In genomic region chr19:17579523-17580244, GRCh38 we compare ENCODE assay signal across 9 cellular contexts. TPM values are rescaled to one million over a fixed set of nuclear protein-coding genes. Genes with fewer than 3 reads are reported as not detected.
DNase-seq lines count a peak whose midpoint lies in the region; ATAC-seq and TF ChIP-seq lines count a peak whose summit lies in the region.
"Had no signal": no experiment of that assay in that cellular context is flagged by ENCODE, and none has a peak within 500 bp of the region (broad histone marks: within the 10 kb centered on the region; RNA-seq: fewer than 3 reads in every experiment).

No MANE protein-coding gene starts in this region.

- H3K27ac ChIP-seq in OCI-LY1 (ENCODE audit: low read depth, low read length, poor library complexity, severe bottlenecking), result no peak overlapping the region
- no peak overlapping the region for H3K27ac ChIP-seq in brain microvascular endothelial cell
- H3K27ac ChIP-seq: epithelial cell of prostate had no signal

- no peaks in the 10 kb centered on the region for H3K79me2 ChIP-seq in OCI-LY1 (ENCODE audit: insufficient read depth, low read length)

- no peak for TF ChIP-seq CTCF in BE2C (IDR thresholded peaks at IDR 0.05; ENCODE audit: low read depth, low read length)
- no peak for TF ChIP-seq CTCF in OCI-LY1 (IDR thresholded peaks at IDR 0.05; ENCODE audit: low read length)
- TF ChIP-seq CTCF in brain microvascular endothelial cell (IDR thresholded peaks at IDR 0.05; ENCODE audit: low read depth, low read length, missing control alignments), result no peak

- H3K4me3 ChIP-seq in BE2C (ENCODE audit: low read depth, low read length) (peak overlapping the region; percentile 32), OCI-LY1 (ENCODE audit: low read depth, low read length, poor library complexity, severe bottlenecking) (no peak overlapping the region), brain microvascular endothelial cell (ENCODE audit: low read depth, low read length) (no peak overlapping the region)

- no peaks in the 10 kb centered on the region for H3F3A ChIP-seq in OCI-LY1 (ENCODE audit: insufficient read depth, low read length)

- in situ Hi-C loops in brain microvascular endothelial cell (cut with HindIII; ENCODE audit: low pct_ligation_motif_present, low sequenced_read_pairs), result no loop called here

- ATAC-seq in left lobe of liver, result peak; percentile 71
- ATAC-seq in HG03460 (IDR thresholded peaks at IDR 0.05; ENCODE audit: unreplicated experiment), result no peak

- H3K9me3 ChIP-seq in BE2C, result no peaks in the 10 kb centered on the region
- no peaks in the 10 kb centered on the region for H3K9me3 ChIP-seq in OCI-LY1 (ENCODE audit: low read length)

- no peak overlapping the region for H3K9ac ChIP-seq in OCI-LY1 (ENCODE audit: low read length)

- no peaks in the 10 kb centered on the region for H3K9me2 ChIP-seq in OCI-LY1 (ENCODE audit: low read depth, low read length)

- H3K36me3 ChIP-seq in BE2C (peaks cover 37% of the 10 kb centered on the region), OCI-LY1 (ENCODE audit: insufficient read depth, low read length) (peaks cover 56% of the 10 kb centered on the region), brain microvascular endothelial cell (replicated peaks) (peaks cover 68% of the 10 kb centered on the region)

- H4K20me1 ChIP-seq in OCI-LY1 (ENCODE audit: insufficient read depth, low read length), result no peaks in the 10 kb centered on the region

- H2AFZ ChIP-seq in OCI-LY1 (ENCODE audit: low read length), result no peak overlapping the region

- peak; percentile 93 for DNase-seq in BE2C
- peak; percentile 42 for DNase-seq in GM19238 (ENCODE audit: insufficient read length, low spot score)
- peak; percentile 40 for DNase-seq in brain microvascular endothelial cell
- DNase-seq in left lobe of liver (ENCODE audit: low spot score), result no peak
- DNase-seq in effector CD8-positive, alpha-beta T cell (lab: John Stamatoyannopoulos, UW), result no peak
- no peak for DNase-seq in head of caudate nucleus

- peak overlapping the region; percentile 19; the same call in 1 of the 2 replicates for H3K4me2 ChIP-seq in OCI-LY1 (ENCODE audit: low read length)

- H3K4me1 ChIP-seq in BE2C (peaks cover 2% of the 10 kb centered on the region; the same call in 1 of the 2 replicates), OCI-LY1 (ENCODE audit: insufficient read depth, low read length, severe bottlenecking) (no peaks in the 10 kb centered on the region)

- intact Hi-C loops in head of caudate nucleus (cut with DNase I), result no loop called here

- H3K27me3 ChIP-seq in BE2C, result no peaks in the 10 kb centered on the region
- H3K27me3 ChIP-seq in OCI-LY1 (ENCODE audit: insufficient read depth, low read length), result no peaks in the 10 kb centered on the region
- H3K27me3 ChIP-seq in brain microvascular endothelial cell (replicated peaks), result no peaks in the 10 kb centered on the region

RNA-seq across cellular contexts. Expression of gene COLGALT1, which starts 24.2 kb away (rescaled TPM):
- 86.8 TPM for polyA plus RNA-seq in BE2C (2012; ENCODE audit: insufficient read depth, insufficient read length, low read depth)
- 31.5 TPM for total RNA-seq in left lobe of liver

Comparison
In these comparisons a context has a peak if more than half of its experiments do, and no peak if none do; other contexts are left out.
1. DNase-seq: peak in BE2C (single experiment), GM19238 (single experiment) and brain microvascular endothelial cell (single experiment); none in left lobe of liver (single experiment), effector CD8-positive, alpha-beta T cell (single experiment) and head of caudate nucleus (0 of 42).